ENCODE assay signal across 10 cellular contexts in the genomic region with DNA sequence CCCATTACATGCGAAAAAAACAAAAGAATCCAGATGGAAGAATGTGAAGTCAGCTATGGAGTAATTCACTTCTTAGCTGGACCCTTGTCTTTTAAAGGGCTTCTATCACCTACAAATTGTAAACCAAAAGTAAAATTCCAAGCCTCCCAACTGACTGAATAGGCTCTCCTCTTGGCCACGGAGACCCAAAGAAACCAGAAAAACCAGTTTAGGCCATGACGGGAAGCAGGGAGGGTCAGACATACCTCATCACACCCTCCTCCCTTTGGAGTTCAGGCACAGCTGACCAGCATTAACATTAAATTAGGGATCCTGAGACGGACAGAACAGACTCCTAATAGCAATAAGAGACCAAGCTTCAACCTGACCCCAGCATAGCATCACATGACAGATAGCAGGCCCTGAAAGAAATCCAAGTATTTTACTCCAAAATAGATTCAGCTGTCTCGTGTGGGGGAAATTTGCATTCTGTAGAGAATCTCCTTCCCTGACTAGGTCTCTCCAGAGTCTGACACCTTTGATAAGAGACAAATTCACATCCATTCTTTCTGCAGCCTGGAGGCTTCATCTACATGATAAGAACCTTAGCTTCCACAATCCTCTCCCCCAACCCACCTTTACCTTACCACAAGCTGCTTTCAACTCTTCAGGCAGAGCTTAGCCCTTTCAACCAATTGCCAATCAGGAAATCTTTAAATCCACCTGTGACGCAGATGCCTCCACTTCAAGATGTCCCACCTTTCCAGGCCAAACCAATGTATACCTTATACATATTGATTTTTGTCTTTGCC.
DNase-seq lines count a peak whose midpoint lies in the region; ATAC-seq and TF ChIP-seq lines count a peak whose summit lies in the region.
"Had no signal": no experiment of that assay in that cellular context is flagged by ENCODE, and none has a peak within 500 bp of the region (broad histone marks: within the 10 kb centered on the region; RNA-seq: fewer than 3 reads in every experiment).

No MANE protein-coding gene starts in this region.

- no peak for TF ChIP-seq CTCF in body of pancreas (IDR thresholded peaks at IDR 0.05)
- TF ChIP-seq CTCF in left lung (IDR thresholded peaks at IDR 0.05), result no peak
- no peak for TF ChIP-seq CTCF in GM13976 (IDR thresholded peaks at IDR 0.05; ENCODE audit: borderline replicate concordance, control extremely low read depth, extremely low read depth, insufficient read depth, missing control alignments)

- H3K4me3 ChIP-seq in body of pancreas (no peak overlapping the region), left lung (no peak overlapping the region)

- in situ Hi-C loops in GM13976 (cut with MboI; ENCODE audit: low sequenced_read_pairs, unreplicated experiment), result no loop called here

- TF ChIP-seq POLR2A in body of pancreas (IDR thresholded peaks at IDR 0.05), result no peak

- H3K36me3 ChIP-seq in body of pancreas (replicated peaks in 1 of 2; ENCODE audit: insufficient read depth in 1 of 2, low read depth in 2 of 2) (no peaks in the 10 kb centered on the region), left lung (no peaks in the 10 kb centered on the region)

- intact Hi-C loops in body of pancreas (cut with DNase I), result no loop called here
- intact Hi-C loops in left lung (cut with DNase I), result no loop called here

- ATAC-seq in body of pancreas (peak; percentile 99), left lung (peak; percentile 91), HG03439 (IDR thresholded peaks at IDR 0.05; ENCODE audit: unreplicated experiment) (no peak)
- ATAC-seq: activated T-cell treated with anti-CD3 and anti-CD28 coated beads, Interleukin-2, amount 50 U/mL, for 4 hours had no signal

- peak overlapping the region; percentile 72 to 90 (median 82) for H3K27ac ChIP-seq in body of pancreas
- H3K27ac ChIP-seq in left lung, result peak overlapping the region; percentile 49 to 70

- H3K27me3 ChIP-seq in body of pancreas (no peaks in the 10 kb centered on the region), left lung (no peaks in the 10 kb centered on the region)

- WGBS in body of pancreas, 2 donors, result 34 to 38% methylated on average over 6 of the region's 6 CpGs

- DNase-seq in SIG-M5 treated with dmso at 0.1 percent for 504 hours (lab: John Stamatoyannopoulos, UW; ENCODE audit: unreplicated experiment) (peak; percentile 12), SIG-M5 (lab: John Stamatoyannopoulos, UW) (no peak), body of pancreas (peak; percentile 76 to 92 (median 88)), left lung (peak in 1 of 2 donors; percentile 49), ureter (ENCODE audit: low spot score) (peak; percentile 81), GM13976 (ENCODE audit: low spot score) (no peak), T1000 (lab: John Stamatoyannopoulos, UW) (no peak)
- DNase-seq: activated T-cell treated with anti-CD3 and anti-CD28 coated beads, Interleukin-2, amount 50 U/mL, for 4 hours; stimulated activated naive CD4-positive, alpha-beta T cell treated with Interleukin-2 at 50 U/mL for 16 hours had no signal

- peaks cover 40% of the 10 kb centered on the region for H3K4me1 ChIP-seq in body of pancreas
- H3K4me1 ChIP-seq in left lung, result peaks cover 5 to 13% of the 10 kb centered on the region in 2 donors

- H3K9me3 ChIP-seq in body of pancreas (no peaks in the 10 kb centered on the region), left lung (peaks cover 0 to 5% of the 10 kb centered on the region in 2 donors)

Comparison
In these comparisons a context has a peak if more than half of its experiments do, and no peak if none do; other contexts are left out.
1. DNase-seq: peak in SIG-M5 treated with dmso at 0.1 percent for 504 hours (single experiment), body of pancreas (4 of 4) and ureter (single experiment); none in SIG-M5 (single experiment), GM13976 (single experiment) and T1000 (single experiment).